In genomic region chr10:32357056-32357735, GRCh38 we compare ENCODE assay signal across 19 cellular contexts. TPM values are rescaled to one million over a fixed set of nuclear protein-coding genes. Genes with fewer than 3 reads are reported as not detected.
DNase-seq lines count a peak whose midpoint lies in the region; ATAC-seq and TF ChIP-seq lines count a peak whose summit lies in the region.
"Had no signal": no experiment of that assay in that cellular context is flagged by ENCODE, and none has a peak within 500 bp of the region (broad histone marks: within the 10 kb centered on the region; RNA-seq: fewer than 3 reads in every experiment).

No MANE protein-coding gene starts in this region.

- POLR2A ChIA-PET in CD4-positive, alpha-beta T cell (lab: Charles Lee) = interaction anchor here (1.0 to 3.8 kb wide), 5 partner anchors 9 to 21 kb away, joined by 3 to 18 read pairs (median 13); no protein-coding TSS in a partner anchor

- H3K9me3 ChIP-seq in CD4-positive, alpha-beta T cell (ENCODE audit: control insufficient read depth, low read length) = no peaks in the 10 kb centered on the region
- H3K9me3 ChIP-seq in DND-41 (ENCODE audit: insufficient read depth, low read length, severe bottlenecking) = no peaks in the 10 kb centered on the region
- H3K9me3 ChIP-seq: neutrophil had no signal

- peaks cover 95% of the 10 kb centered on the region for H3K79me2 ChIP-seq in DND-41 (ENCODE audit: insufficient read depth, low read length)

- peaks cover 53% of the 10 kb centered on the region for H3K36me3 Mint-ChIP-seq in CD4-positive, alpha-beta T cell (ENCODE audit: low read depth)
- peaks cover 39% of the 10 kb centered on the region for H3K36me3 Mint-ChIP-seq in activated T-helper 2 cell treated with anti-CD3 and anti-CD28 coated beads, Interferon-gamma antibody, Interleukin-2, Interleukin-4, amounts not matched to agents 10 μg/mL and 5 μg/mL and 100 μg/mL, durations not matched to agents 14 hours and 24 hours and 36 hours (ENCODE audit: low read depth)
- peaks cover 3 to 8% (median 7%) of the 10 kb centered on the region in 3 donors for H3K36me3 Mint-ChIP-seq in immature natural killer cell

- no peak overlapping the region for H3K4me3 ChIP-seq in DND-41 (ENCODE audit: low read depth in 1 of 2, low read length in 2 of 2)
- H3K4me3 ChIP-seq: PC-9 had no signal

- H3K4me1 Mint-ChIP-seq in CD4-positive, alpha-beta T cell (ENCODE audit: low read depth) = peaks cover 80% of the 10 kb centered on the region
- H3K4me1 Mint-ChIP-seq in activated T-helper 2 cell treated with anti-CD3 and anti-CD28 coated beads, Interferon-gamma antibody, Interleukin-2, Interleukin-4, amounts not matched to agents 10 μg/mL and 5 μg/mL and 100 μg/mL, durations not matched to agents 14 hours and 24 hours and 36 hours (ENCODE audit: low read depth) = peaks cover 59% of the 10 kb centered on the region
- peaks cover 63 to 66% of the 10 kb centered on the region in 2 donors for H3K4me1 Mint-ChIP-seq in immature natural killer cell

- H3K4me1 ChIP-seq in DND-41 (ENCODE audit: insufficient read depth, low read length) = peaks cover 2% of the 10 kb centered on the region; the same call in 1 of the 2 replicates

- H3K27me3 ChIP-seq in CD4-positive, alpha-beta T cell (ENCODE audit: control insufficient read depth, insufficient read depth, low read length) = no peaks in the 10 kb centered on the region
- H3K27me3 ChIP-seq in DND-41 (ENCODE audit: insufficient read depth, low read length, poor library complexity) = no peaks in the 10 kb centered on the region
- H3K27me3 ChIP-seq: neutrophil had no signal

- no peak for DNase-seq in CD4-positive, alpha-beta T cell
- no peak for DNase-seq in DND-41
- no peak for DNase-seq in activated T-helper 2 cell treated with anti-CD3 and anti-CD28 coated beads, Interferon-gamma antibody, Interleukin-2, Interleukin-4, amounts not matched to agents 10 μg/mL and 5 μg/mL and 100 μg/mL, durations not matched to agents 14 hours and 24 hours and 36 hours (ENCODE audit: low spot score)
- peak; percentile 55 to 67 (median 56) for DNase-seq in immature natural killer cell
- no peak for DNase-seq in OCI-M1 (lab: John Stamatoyannopoulos, UW)
- no peak for DNase-seq in NCI-H345 (lab: John Stamatoyannopoulos, UW)
- DNase-seq: COR-L47; dermis blood vessel endothelial cell; NCI-H1694 treated with DMSO at 0.1 percent for 48 hours; NCI-H2227 treated with DMSO at 0.1 percent for 48 hours; NCI-H82; PC-9; SIG-M5; stimulated activated CD4-positive, alpha-beta T cell treated with anti-CD3 and anti-CD28 coated beads, Interleukin-2, amount 100 ng/mL, for 24 hours had no signal

- H3K9ac ChIP-seq in DND-41 (ENCODE audit: low read depth, low read length) = no peak overlapping the region

- peak; percentile 89 for ATAC-seq in CD4-positive, alpha-beta T cell (ENCODE audit: poor library complexity)
- ATAC-seq in DND-41 (ENCODE audit: insufficient read depth, low read depth) (peak; percentile 64), HG02759 (IDR thresholded peaks at IDR 0.05; ENCODE audit: unreplicated experiment) (no peak), GM19455 (IDR thresholded peaks at IDR 0.05; ENCODE audit: unreplicated experiment) (no peak)

- H3K27ac Mint-ChIP-seq in CD4-positive, alpha-beta T cell = peak overlapping the region; percentile 86
- H3K27ac Mint-ChIP-seq in activated T-helper 2 cell treated with anti-CD3 and anti-CD28 coated beads, Interferon-gamma antibody, Interleukin-2, Interleukin-4, amounts not matched to agents 10 μg/mL and 5 μg/mL and 100 μg/mL, durations not matched to agents 14 hours and 24 hours and 36 hours = peak overlapping the region; percentile 84
- H3K27ac Mint-ChIP-seq in immature natural killer cell = peak overlapping the region; percentile 66 to 87 (median 80)
- H3K27ac Mint-ChIP-seq: IgD-negative memory B cell had no signal

- no peak overlapping the region for H2AFZ ChIP-seq in DND-41 (ENCODE audit: low read depth, low read length)
- H2AFZ ChIP-seq: PC-9 had no signal

- no peak overlapping the region for H3K27ac ChIP-seq in CD4-positive, alpha-beta T cell (ENCODE audit: low read depth, low read length)
- peak overlapping the region; percentile 36; the same call in 1 of the 2 replicates for H3K27ac ChIP-seq in DND-41 (ENCODE audit: low read length)
- H3K27ac ChIP-seq: epithelial cell of prostate, neutrophil, PC-9 had no signal

- H3K36me3 ChIP-seq in DND-41 (ENCODE audit: insufficient read depth, low read length) = peaks cover 5% of the 10 kb centered on the region
- H3K36me3 ChIP-seq: neutrophil had no signal

- peak overlapping the region; percentile 65 for H3K4me3 Mint-ChIP-seq in CD4-positive, alpha-beta T cell
- peak overlapping the region; percentile 73 for H3K4me3 Mint-ChIP-seq in activated T-helper 2 cell treated with anti-CD3 and anti-CD28 coated beads, Interferon-gamma antibody, Interleukin-2, Interleukin-4, amounts not matched to agents 10 μg/mL and 5 μg/mL and 100 μg/mL, durations not matched to agents 14 hours and 24 hours and 36 hours (ENCODE audit: low read depth)
- peak overlapping the region; percentile 79 to 84 (median 82) for H3K4me3 Mint-ChIP-seq in immature natural killer cell

- TF ChIP-seq CTCF in CD4-positive, alpha-beta T cell (IDR thresholded peaks at IDR 0.05) = no peak
- no peak for TF ChIP-seq CTCF in DND-41 (IDR thresholded peaks at IDR 0.05; ENCODE audit: borderline replicate concordance, extremely low read depth, low read length, poor library complexity, severe bottlenecking)

- peaks cover 11% of the 10 kb centered on the region for H4K20me1 ChIP-seq in DND-41 (ENCODE audit: insufficient read depth, low read length)

- no peak overlapping the region for H3K4me2 ChIP-seq in DND-41 (ENCODE audit: insufficient read depth, low read length)
- H3K4me2 ChIP-seq: PC-9 had no signal

- peaks cover 4% of the 10 kb centered on the region for H3K9me3 Mint-ChIP-seq in CD4-positive, alpha-beta T cell
- H3K9me3 Mint-ChIP-seq in activated T-helper 2 cell treated with anti-CD3 and anti-CD28 coated beads, Interferon-gamma antibody, Interleukin-2, Interleukin-4, amounts not matched to agents 10 μg/mL and 5 μg/mL and 100 μg/mL, durations not matched to agents 14 hours and 24 hours and 36 hours = peaks cover 8% of the 10 kb centered on the region
- H3K9me3 Mint-ChIP-seq in immature natural killer cell = no peaks in the 10 kb centered on the region
- H3K9me3 Mint-ChIP-seq: IgD-negative memory B cell had no signal

- intact Hi-C loops in CD4-positive, alpha-beta T cell (cut with DNase I, micrococcal nuclease) = loop anchor here in 1 of 2 experiments (10.0 kb wide), 2 partner anchors 432 to 788 kb away; partner anchors contain the start of gene ARHGAP12
- intact Hi-C loops in activated T-helper 2 cell treated with anti-CD3 and anti-CD28 coated beads, Interferon-gamma antibody, Interleukin-2, Interleukin-4, amounts not matched to agents 10 μg/mL and 5 μg/mL and 100 μg/mL, durations not matched to agents 14 hours and 24 hours and 36 hours (cut with micrococcal nuclease) = loop anchor here (1.0 kb wide), 1 partner anchor 10 kb away; the partner anchor contains the start of gene EPC1

- no peaks in the 10 kb centered on the region for H3K27me3 Mint-ChIP-seq in CD4-positive, alpha-beta T cell
- no peaks in the 10 kb centered on the region for H3K27me3 Mint-ChIP-seq in activated T-helper 2 cell treated with anti-CD3 and anti-CD28 coated beads, Interferon-gamma antibody, Interleukin-2, Interleukin-4, amounts not matched to agents 10 μg/mL and 5 μg/mL and 100 μg/mL, durations not matched to agents 14 hours and 24 hours and 36 hours (ENCODE audit: low read depth)
- H3K27me3 Mint-ChIP-seq in immature natural killer cell (ENCODE audit: low read depth in 3 of 3) = peaks cover 2 to 13% (median 2%) of the 10 kb centered on the region in 3 donors
- H3K27me3 Mint-ChIP-seq: IgD-negative memory B cell had no signal

- CTCF ChIA-PET in CD4-positive, alpha-beta T cell (lab: Charles Lee) = interaction anchor here (1.0 kb wide), 1 partner anchor 11 kb away, joined by 7 read pairs; no protein-coding TSS in a partner anchor

RNA-seq across cellular contexts. Expression of gene EPC1, which starts 10.2 kb away (rescaled TPM):
- total RNA-seq in CD4-positive, alpha-beta T cell = 100 to 1,000 TPM; 173 to 181 TPM
- total RNA-seq in activated T-helper 2 cell treated with anti-CD3 and anti-CD28 coated beads, Interferon-gamma antibody, Interleukin-2, Interleukin-4, amounts not matched to agents 10 μg/mL and 5 μg/mL and 100 μg/mL, durations not matched to agents 14 hours and 24 hours and 36 hours = 35.3 and 35.4 TPM in 2 replicates
- 10 to 100 TPM; 43.1 to 63.4 (median 50.5) TPM for polyA plus RNA-seq in immature natural killer cell

Comparison
In these comparisons a context has a peak if more than half of its experiments do, and no peak if none do; other contexts are left out.
1. ATAC-seq: peak in CD4-positive, alpha-beta T cell (single experiment) and DND-41 (single experiment); none in HG02759 (single experiment) and GM19455 (single experiment).
2. DNase-seq: peak in immature natural killer cell (3 of 3); none in CD4-positive, alpha-beta T cell (0 of 10), DND-41 (single experiment), activated T-helper 2 cell treated with anti-CD3 and anti-CD28 coated beads, Interferon-gamma antibody, Interleukin-2, Interleukin-4, amounts not matched to agents 10 μg/mL and 5 μg/mL and 100 μg/mL, durations not matched to agents 14 hours and 24 hours and 36 hours (single experiment), OCI-M1 (single experiment) and NCI-H345 (single experiment).
3. Peak in every context shown above with its lines, with median percentiles within 50 percentile points of each other: H3K27ac Mint-ChIP-seq and H3K4me3 Mint-ChIP-seq.